Comparison of ENCODE assay signal across 2 cellular contexts in the genomic region with DNA sequence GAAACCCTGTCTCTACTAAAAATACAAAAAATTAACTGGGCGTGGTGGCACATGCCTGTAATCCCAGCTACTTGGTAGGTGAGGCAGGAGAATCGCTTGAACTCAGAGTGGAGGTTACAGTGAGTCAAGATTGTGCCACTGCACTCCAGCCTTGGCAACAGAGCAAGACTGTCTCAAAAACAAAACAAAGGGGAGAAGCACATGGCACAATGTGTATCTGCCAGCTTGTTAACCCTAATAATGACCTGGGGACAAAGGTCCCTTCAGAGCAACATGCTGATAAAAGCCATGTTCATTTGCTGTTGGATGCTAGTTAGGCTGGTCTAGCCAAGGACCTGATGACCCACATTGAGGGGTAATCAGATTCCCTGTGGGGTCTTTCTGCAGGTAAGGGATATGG. TPM values are rescaled to one million over a fixed set of nuclear protein-coding genes. Genes with fewer than 3 reads are reported as not detected.
"Had no signal": no experiment of that assay in that cellular context is flagged by ENCODE, and none has a peak within 500 bp of the region (broad histone marks: within the 10 kb centered on the region; RNA-seq: fewer than 3 reads in every experiment).

No MANE protein-coding gene starts in this region.

RNA-seq across cellular contexts. Expression of a gene that starts 11.2 kb away (rescaled TPM):
- total RNA-seq: G401 had no signal

RNA-seq across cellular contexts. Expression of a gene that starts 16.5 kb away (rescaled TPM):
- total RNA-seq: G401 had no signal

RNA-seq across cellular contexts. Expression of a gene that starts 31.8 kb away (rescaled TPM):
- total RNA-seq: G401 had no signal

RNA-seq across cellular contexts. Expression of a gene that starts 51.2 kb away (rescaled TPM):
- total RNA-seq: G401 had no signal

RNA-seq across cellular contexts. Expression of a gene that starts 53.8 kb away (rescaled TPM):
- total RNA-seq: G401, GM12878 had no signal
